In genomic region chr4:184421558-184422155, GRCh38 we compare ENCODE assay signal across 16 cellular contexts. TPM values are rescaled to one million over a fixed set of nuclear protein-coding genes. Genes with fewer than 3 reads are reported as not detected.
DNase-seq lines count a peak whose midpoint lies in the region; ATAC-seq, FAIRE-seq and TF ChIP-seq lines count a peak whose summit lies in the region.
"Had no signal": no experiment of that assay in that cellular context is flagged by ENCODE, and none has a peak within 500 bp of the region (broad histone marks: within the 10 kb centered on the region; RNA-seq: fewer than 3 reads in every experiment).

No MANE protein-coding gene starts in this region.

- WGBS in transverse colon (ENCODE audit: low coverage in 1 of 2), 2 donors: 82 to 89% methylated on average over 3 to 11 of the region's 11 CpGs

- H3K9me3 Mint-ChIP-seq in activated naive CD8-positive, alpha-beta T cell treated with anti-CD3 and anti-CD28 coated beads for 36 hours: peaks cover 10% of the 10 kb centered on the region

- H2AFZ ChIP-seq in MM.1S (ENCODE audit: low read length): no peak overlapping the region

- H3K4me3 ChIP-seq in MM.1S (ENCODE audit: low read length) (peak overlapping the region; percentile 25), transverse colon (no peak overlapping the region)
- H3K4me3 ChIP-seq: SK-N-MC, upper lobe of left lung had no signal

- H3K9ac ChIP-seq in MM.1S (ENCODE audit: low read length): peak overlapping the region; percentile 70

- TF ChIP-seq POLR2A in transverse colon (IDR thresholded peaks at IDR 0.05): no peak

- intact Hi-C loops in transverse colon (cut with DNase I; ENCODE audit: low total_unique reads): loop anchor here (10.0 kb wide), 1 partner anchor 53 kb away; the partner anchor contains the start of gene IRF2

- H3K4me2 ChIP-seq in MM.1S (ENCODE audit: low read depth, low read length): peak overlapping the region; percentile 68

- peaks cover 76% of the 10 kb centered on the region for H3K36me3 Mint-ChIP-seq in activated naive CD8-positive, alpha-beta T cell treated with anti-CD3 and anti-CD28 coated beads for 36 hours

- peak overlapping the region; percentile 96 for H3K27ac ChIP-seq in MM.1S (ENCODE audit: low read length)
- H3K27ac ChIP-seq in transverse colon: peak overlapping the region; percentile 5 to 45 (median 38)
- H3K27ac ChIP-seq: SK-N-MC had no signal

- H3K4me3 Mint-ChIP-seq in activated naive CD8-positive, alpha-beta T cell treated with anti-CD3 and anti-CD28 coated beads for 36 hours: no peak overlapping the region
- H3K4me3 Mint-ChIP-seq: nephron had no signal

- no peaks in the 10 kb centered on the region for H3K27me3 ChIP-seq in MM.1S (replicated peaks; ENCODE audit: insufficient read depth, low read length)
- no peaks in the 10 kb centered on the region for H3K27me3 ChIP-seq in transverse colon
- H3K27me3 ChIP-seq: upper lobe of left lung had no signal

- no peak for TF ChIP-seq CTCF in MM.1S (IDR thresholded peaks at IDR 0.05; ENCODE audit: low read length)
- TF ChIP-seq CTCF in transverse colon (IDR thresholded peaks at IDR 0.05): no peak

- in situ Hi-C loops in transverse colon (cut with MboI; ENCODE audit: low pct_ligation_motif_present in 1 of 4, low pct_unique_long_range_greater_than_20kb in 1 of 4, low sequenced_read_pairs in 3 of 4): loop anchor here in 3 of 4 donors (25.0 kb wide), 1 partner anchor 116 kb away; no protein-coding TSS in a partner anchor

- no peak for FAIRE-seq in frontal cortex (lab: Jason Lieb, UNC)

- no peak for ATAC-seq in HG03469 (IDR thresholded peaks at IDR 0.05; ENCODE audit: unreplicated experiment)
- ATAC-seq: activated CD4-positive, CD25-positive, alpha-beta regulatory T cell treated with anti-CD3 and anti-CD28 coated beads, Interleukin-2, amount 50 U/mL, for 24 hours had no signal

- H3K36me3 ChIP-seq in MM.1S (replicated peaks; ENCODE audit: insufficient read depth, low read length) (peaks cover 18% of the 10 kb centered on the region), transverse colon (peaks cover 0 to 24% (median 3%) of the 10 kb centered on the region in 4 donors)

- peak; percentile 21 for DNase-seq in activated naive CD4-positive, alpha-beta T cell treated with Interleukin-2 at 50 U/mL for 16 hours
- no peak for DNase-seq in activated naive CD4-positive, alpha-beta T cell treated with anti-CD3 and anti-CD28 coated beads, Interleukin-2, amount 50 U/mL, for 16 hours
- DNase-seq in MM.1S (peak; percentile 62), transverse colon (no peak), frontal cortex (ENCODE audit: low spot score in 2 of 2) (no peak), NCI-H69 (lab: John Stamatoyannopoulos, UW) (no peak)
- DNase-seq in activated naive CD8-positive, alpha-beta T cell treated with anti-CD3 and anti-CD28 coated beads for 36 hours: no peak
- DNase-seq: DMS79; effector CD8-positive, alpha-beta T cell; NCI-H1417 treated with DMSO at 0.1 percent for 48 hours; NCI-H82; upper lobe of left lung had no signal

- H4K20me1 ChIP-seq in MM.1S (ENCODE audit: insufficient read depth, low read length): no peaks in the 10 kb centered on the region

- H3K4me1 ChIP-seq in MM.1S (ENCODE audit: low read length): peaks cover 87% of the 10 kb centered on the region
- peaks cover 5 to 46% (median 12%) of the 10 kb centered on the region in 4 donors for H3K4me1 ChIP-seq in transverse colon

- no peaks in the 10 kb centered on the region for H3K27me3 Mint-ChIP-seq in activated naive CD8-positive, alpha-beta T cell treated with anti-CD3 and anti-CD28 coated beads for 36 hours

- peaks cover 67% of the 10 kb centered on the region for H3F3A ChIP-seq in MM.1S (ENCODE audit: insufficient read depth, low read length)

- peaks cover 70% of the 10 kb centered on the region for H3K4me1 Mint-ChIP-seq in activated naive CD8-positive, alpha-beta T cell treated with anti-CD3 and anti-CD28 coated beads for 36 hours
- H3K4me1 Mint-ChIP-seq: nephron had no signal

- no peak for TF ChIP-seq EP300 in transverse colon (IDR thresholded peaks at IDR 0.05; ENCODE audit: low read depth)

- H3K27ac Mint-ChIP-seq in activated naive CD8-positive, alpha-beta T cell treated with anti-CD3 and anti-CD28 coated beads for 36 hours: peak overlapping the region; percentile 86
- H3K27ac Mint-ChIP-seq: nephron had no signal

- no peaks in the 10 kb centered on the region for H3K9me2 ChIP-seq in MM.1S (replicated peaks; ENCODE audit: insufficient read depth, low read length)

- H3K79me2 ChIP-seq in MM.1S (ENCODE audit: low read length): peaks cover 67% of the 10 kb centered on the region

- no peaks in the 10 kb centered on the region for H3K9me3 ChIP-seq in MM.1S (replicated peaks; ENCODE audit: insufficient read depth, low read length)
- H3K9me3 ChIP-seq in transverse colon: no peaks in the 10 kb centered on the region
- H3K9me3 ChIP-seq: upper lobe of left lung had no signal

RNA-seq across cellular contexts. Expression of gene IRF2, which starts 52.7 kb away (rescaled TPM):
- total RNA-seq in activated naive CD8-positive, alpha-beta T cell treated with anti-CD3 and anti-CD28 coated beads for 36 hours: 10 to 100 TPM; 49.1 to 61.4 TPM
- total RNA-seq in transverse colon (10 to 100 TPM; 15.3 to 85.3 (median 42.5) TPM), frontal cortex (7.3 TPM)

Comparison
In these comparisons a context has a peak if more than half of its experiments do, and no peak if none do; other contexts are left out.
1. DNase-seq: peak in activated naive CD4-positive, alpha-beta T cell treated with Interleukin-2 at 50 U/mL for 16 hours (single experiment) and MM.1S (single experiment); none in activated naive CD4-positive, alpha-beta T cell treated with anti-CD3 and anti-CD28 coated beads, Interleukin-2, amount 50 U/mL, for 16 hours (single experiment), activated naive CD8-positive, alpha-beta T cell treated with anti-CD3 and anti-CD28 coated beads for 36 hours (single experiment), transverse colon (single experiment), frontal cortex (0 of 2) and NCI-H69 (single experiment).